ENCODE assay signal across 1 cellular context in the genomic region with DNA sequence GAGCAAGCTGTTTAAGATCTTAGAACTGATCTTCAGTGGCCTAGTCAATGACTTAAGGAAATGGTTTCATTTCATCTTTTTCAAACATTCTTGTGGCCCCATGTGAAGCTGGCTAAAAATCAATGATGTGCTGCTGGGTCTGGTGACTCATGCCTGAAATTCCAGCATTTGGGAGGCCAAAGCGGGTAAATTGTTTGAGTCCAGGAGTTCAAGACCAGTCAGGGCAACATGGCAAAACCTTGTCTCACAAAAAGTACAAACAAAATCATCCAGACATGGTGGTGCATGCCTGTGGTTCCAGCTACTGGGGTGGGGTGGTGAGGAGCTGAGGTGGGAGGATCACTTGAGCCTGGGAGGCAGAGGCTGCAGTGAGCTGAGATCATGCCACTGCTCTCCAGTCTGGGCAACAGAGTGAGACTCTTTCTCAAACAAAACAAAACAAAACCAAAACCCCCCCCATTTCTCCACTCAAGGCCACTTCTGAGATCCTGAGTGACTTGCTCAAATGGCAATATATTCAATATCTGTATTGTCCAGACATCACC.
A peak's percentile ranks its signal among the peaks of the same experiment; 100 is the strongest.
TF ChIP-seq lines count a peak whose summit lies in the region.

No MANE protein-coding gene starts in this region.

TF ChIP-seq in HepG2, 621 proteins besides CTCF, POLR2A, EP300 and RAD21 (continues in another document):
- TF ChIP-seq ADNP (CRISPR knock-in tag; IDR thresholded peaks at IDR 0.05) = peak; percentile 57; the same call in 1 of the 2 replicates
- TF ChIP-seq, protein P1, sequence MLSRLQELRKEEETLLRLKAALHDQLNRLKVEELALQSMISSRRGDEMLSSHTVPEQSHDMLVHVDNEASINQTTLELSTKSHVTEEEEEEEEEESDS (CRISPR knock-in tag; IDR thresholded peaks at IDR 0.05; ENCODE audit: borderline replicate concordance) = no peak
- TF ChIP-seq, protein P2, sequence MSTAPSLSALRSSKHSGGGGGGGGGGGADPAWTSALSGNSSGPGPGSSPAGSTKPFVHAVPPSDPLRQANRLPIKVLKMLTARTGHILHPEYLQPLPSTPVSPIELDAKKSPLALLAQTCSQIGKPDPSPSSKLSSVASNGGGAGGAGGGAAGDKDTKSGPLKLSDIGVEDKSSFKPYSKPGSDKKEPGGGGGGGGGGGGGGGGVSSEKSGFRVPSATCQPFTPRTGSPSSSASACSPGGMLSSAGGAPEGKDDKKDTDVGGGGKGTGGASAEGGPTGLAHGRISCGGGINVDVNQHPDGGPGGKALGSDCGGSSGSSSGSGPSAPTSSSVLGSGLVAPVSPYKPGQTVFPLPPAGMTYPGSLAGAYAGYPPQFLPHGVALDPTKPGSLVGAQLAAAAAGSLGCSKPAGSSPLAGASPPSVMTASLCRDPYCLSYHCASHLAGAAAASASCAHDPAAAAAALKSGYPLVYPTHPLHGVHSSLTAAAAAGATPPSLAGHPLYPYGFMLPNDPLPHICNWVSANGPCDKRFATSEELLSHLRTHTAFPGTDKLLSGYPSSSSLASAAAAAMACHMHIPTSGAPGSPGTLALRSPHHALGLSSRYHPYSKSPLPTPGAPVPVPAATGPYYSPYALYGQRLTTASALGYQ (CRISPR knock-in tag; IDR thresholded peaks at IDR 0.05) = 0 out of 2 replicates have a peak, but pooled peaks have one; percentile 28
- TF ChIP-seq, protein P3, sequence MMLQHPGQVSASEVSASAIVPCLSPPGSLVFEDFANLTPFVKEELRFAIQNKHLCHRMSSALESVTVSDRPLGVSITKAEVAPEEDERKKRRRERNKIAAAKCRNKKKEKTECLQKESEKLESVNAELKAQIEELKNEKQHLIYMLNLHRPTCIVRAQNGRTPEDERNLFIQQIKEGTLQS (CRISPR knock-in tag; IDR thresholded peaks at IDR 0.05) = peak; percentile 89
- no peak for TF ChIP-seq TBL1XR1 (IDR thresholded peaks at IDR 0.05; ENCODE audit: borderline replicate concordance, low read length, partially characterized antibody)
- no peak for TF ChIP-seq ZNF432 (CRISPR knock-in tag; IDR thresholded peaks at IDR 0.05; ENCODE audit: borderline replicate concordance)
- no peak for TF ChIP-seq KLF9 (CRISPR knock-in tag; IDR thresholded peaks at IDR 0.05; ENCODE audit: low read depth)
- TF ChIP-seq ZFP82 (CRISPR knock-in tag; IDR thresholded peaks at IDR 0.05; ENCODE audit: borderline replicate concordance) = 0 out of 2 replicates have a peak, but pooled peaks have one; percentile 25
- TF ChIP-seq ZNF350 (CRISPR knock-in tag; IDR thresholded peaks at IDR 0.05; ENCODE audit: borderline replicate concordance, low read depth) = no peak
- TF ChIP-seq, protein P4, sequence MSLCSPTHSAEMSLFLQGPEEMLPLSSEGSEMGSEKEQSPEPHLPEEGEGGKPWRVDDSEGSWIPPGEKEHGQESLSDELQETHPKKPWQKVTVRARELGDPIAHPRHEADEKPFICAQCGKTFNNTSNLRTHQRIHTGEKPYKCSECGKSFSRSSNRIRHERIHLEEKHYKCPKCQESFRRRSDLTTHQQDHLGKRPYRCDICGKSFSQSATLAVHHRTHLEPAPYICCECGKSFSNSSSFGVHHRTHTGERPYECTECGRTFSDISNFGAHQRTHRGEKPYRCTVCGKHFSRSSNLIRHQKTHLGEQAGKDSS (CRISPR knock-in tag; IDR thresholded peaks at IDR 0.05; ENCODE audit: borderline replicate concordance, low read depth) = no peak
- TF ChIP-seq ZNF33A (CRISPR knock-in tag; IDR thresholded peaks at IDR 0.05; ENCODE audit: borderline replicate concordance) = no peak
- TF ChIP-seq ZNF7 (CRISPR knock-in tag; IDR thresholded peaks at IDR 0.05) = no peak
- TF ChIP-seq GLI4 (CRISPR knock-in tag; IDR thresholded peaks at IDR 0.05; ENCODE audit: borderline replicate concordance) = no peak
- no peak for TF ChIP-seq HNRNPLL (IDR thresholded peaks at IDR 0.05; ENCODE audit: low read depth, low read length, poor library complexity, severe bottlenecking)
- TF ChIP-seq SKI (IDR thresholded peaks at IDR 0.05; ENCODE audit: partially characterized antibody) = no peak
- no peak for TF ChIP-seq GATAD1 (CRISPR knock-in tag; IDR thresholded peaks at IDR 0.05)
- TF ChIP-seq, protein P5, sequence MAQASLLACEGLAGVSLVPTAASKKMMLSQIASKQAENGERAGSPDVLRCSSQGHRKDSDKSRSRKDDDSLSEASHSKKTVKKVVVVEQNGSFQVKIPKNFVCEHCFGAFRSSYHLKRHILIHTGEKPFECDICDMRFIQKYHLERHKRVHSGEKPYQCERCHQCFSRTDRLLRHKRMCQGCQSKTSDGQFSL (CRISPR knock-in tag; IDR thresholded peaks at IDR 0.05) = no peak
- no peak for TF ChIP-seq IKZF1 (IDR thresholded peaks at IDR 0.05)
- TF ChIP-seq, protein P6, sequence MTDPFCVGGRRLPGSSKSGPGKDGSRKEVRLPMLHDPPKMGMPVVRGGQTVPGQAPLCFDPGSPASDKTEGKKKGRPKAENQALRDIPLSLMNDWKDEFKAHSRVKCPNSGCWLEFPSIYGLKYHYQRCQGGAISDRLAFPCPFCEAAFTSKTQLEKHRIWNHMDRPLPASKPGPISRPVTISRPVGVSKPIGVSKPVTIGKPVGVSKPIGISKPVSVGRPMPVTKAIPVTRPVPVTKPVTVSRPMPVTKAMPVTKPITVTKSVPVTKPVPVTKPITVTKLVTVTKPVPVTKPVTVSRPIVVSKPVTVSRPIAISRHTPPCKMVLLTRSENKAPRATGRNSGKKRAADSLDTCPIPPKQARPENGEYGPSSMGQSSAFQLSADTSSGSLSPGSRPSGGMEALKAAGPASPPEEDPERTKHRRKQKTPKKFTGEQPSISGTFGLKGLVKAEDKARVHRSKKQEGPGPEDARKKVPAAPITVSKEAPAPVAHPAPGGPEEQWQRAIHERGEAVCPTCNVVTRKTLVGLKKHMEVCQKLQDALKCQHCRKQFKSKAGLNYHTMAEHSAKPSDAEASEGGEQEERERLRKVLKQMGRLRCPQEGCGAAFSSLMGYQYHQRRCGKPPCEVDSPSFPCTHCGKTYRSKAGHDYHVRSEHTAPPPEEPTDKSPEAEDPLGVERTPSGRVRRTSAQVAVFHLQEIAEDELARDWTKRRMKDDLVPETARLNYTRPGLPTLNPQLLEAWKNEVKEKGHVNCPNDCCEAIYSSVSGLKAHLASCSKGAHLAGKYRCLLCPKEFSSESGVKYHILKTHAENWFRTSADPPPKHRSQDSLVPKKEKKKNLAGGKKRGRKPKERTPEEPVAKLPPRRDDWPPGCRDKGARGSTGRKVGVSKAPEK (CRISPR knock-in tag; IDR thresholded peaks at IDR 0.05; ENCODE audit: borderline replicate concordance) = no peak
- no peak for TF ChIP-seq CBX1 (IDR thresholded peaks at IDR 0.05; ENCODE audit: low read depth)
- TF ChIP-seq HNF4G (IDR thresholded peaks at IDR 0.05; ENCODE audit: borderline replicate concordance, low read depth, low read length) = peak; percentile 43; the same call in 1 of the 2 replicates
- no peak for TF ChIP-seq HNF4G (CRISPR knock-in tag; IDR thresholded peaks at IDR 0.05; ENCODE audit: borderline replicate concordance, low read depth)
- no peak for TF ChIP-seq RFXANK (CRISPR knock-in tag; IDR thresholded peaks at IDR 0.05)
- TF ChIP-seq, protein P7, sequence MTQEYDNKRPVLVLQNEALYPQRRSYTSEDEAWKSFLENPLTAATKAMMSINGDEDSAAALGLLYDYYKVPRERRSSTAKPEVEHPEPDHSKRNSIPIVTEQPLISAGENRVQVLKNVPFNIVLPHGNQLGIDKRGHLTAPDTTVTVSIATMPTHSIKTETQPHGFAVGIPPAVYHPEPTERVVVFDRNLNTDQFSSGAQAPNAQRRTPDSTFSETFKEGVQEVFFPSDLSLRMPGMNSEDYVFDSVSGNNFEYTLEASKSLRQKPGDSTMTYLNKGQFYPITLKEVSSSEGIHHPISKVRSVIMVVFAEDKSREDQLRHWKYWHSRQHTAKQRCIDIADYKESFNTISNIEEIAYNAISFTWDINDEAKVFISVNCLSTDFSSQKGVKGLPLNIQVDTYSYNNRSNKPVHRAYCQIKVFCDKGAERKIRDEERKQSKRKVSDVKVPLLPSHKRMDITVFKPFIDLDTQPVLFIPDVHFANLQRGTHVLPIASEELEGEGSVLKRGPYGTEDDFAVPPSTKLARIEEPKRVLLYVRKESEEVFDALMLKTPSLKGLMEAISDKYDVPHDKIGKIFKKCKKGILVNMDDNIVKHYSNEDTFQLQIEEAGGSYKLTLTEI (CRISPR knock-in tag; conservative IDR thresholded peaks at IDR 0.05) = no peak
- no peak for TF ChIP-seq AGO2 (optimal IDR thresholded peaks at IDR 0.05; ENCODE audit: low read depth, low read length)
- no peak for TF ChIP-seq ZFP62 (CRISPR knock-in tag; IDR thresholded peaks at IDR 0.05)
- TF ChIP-seq DNMT3B (CRISPR knock-in tag; conservative IDR thresholded peaks at IDR 0.05) = no peak
- TF ChIP-seq, protein P8, sequence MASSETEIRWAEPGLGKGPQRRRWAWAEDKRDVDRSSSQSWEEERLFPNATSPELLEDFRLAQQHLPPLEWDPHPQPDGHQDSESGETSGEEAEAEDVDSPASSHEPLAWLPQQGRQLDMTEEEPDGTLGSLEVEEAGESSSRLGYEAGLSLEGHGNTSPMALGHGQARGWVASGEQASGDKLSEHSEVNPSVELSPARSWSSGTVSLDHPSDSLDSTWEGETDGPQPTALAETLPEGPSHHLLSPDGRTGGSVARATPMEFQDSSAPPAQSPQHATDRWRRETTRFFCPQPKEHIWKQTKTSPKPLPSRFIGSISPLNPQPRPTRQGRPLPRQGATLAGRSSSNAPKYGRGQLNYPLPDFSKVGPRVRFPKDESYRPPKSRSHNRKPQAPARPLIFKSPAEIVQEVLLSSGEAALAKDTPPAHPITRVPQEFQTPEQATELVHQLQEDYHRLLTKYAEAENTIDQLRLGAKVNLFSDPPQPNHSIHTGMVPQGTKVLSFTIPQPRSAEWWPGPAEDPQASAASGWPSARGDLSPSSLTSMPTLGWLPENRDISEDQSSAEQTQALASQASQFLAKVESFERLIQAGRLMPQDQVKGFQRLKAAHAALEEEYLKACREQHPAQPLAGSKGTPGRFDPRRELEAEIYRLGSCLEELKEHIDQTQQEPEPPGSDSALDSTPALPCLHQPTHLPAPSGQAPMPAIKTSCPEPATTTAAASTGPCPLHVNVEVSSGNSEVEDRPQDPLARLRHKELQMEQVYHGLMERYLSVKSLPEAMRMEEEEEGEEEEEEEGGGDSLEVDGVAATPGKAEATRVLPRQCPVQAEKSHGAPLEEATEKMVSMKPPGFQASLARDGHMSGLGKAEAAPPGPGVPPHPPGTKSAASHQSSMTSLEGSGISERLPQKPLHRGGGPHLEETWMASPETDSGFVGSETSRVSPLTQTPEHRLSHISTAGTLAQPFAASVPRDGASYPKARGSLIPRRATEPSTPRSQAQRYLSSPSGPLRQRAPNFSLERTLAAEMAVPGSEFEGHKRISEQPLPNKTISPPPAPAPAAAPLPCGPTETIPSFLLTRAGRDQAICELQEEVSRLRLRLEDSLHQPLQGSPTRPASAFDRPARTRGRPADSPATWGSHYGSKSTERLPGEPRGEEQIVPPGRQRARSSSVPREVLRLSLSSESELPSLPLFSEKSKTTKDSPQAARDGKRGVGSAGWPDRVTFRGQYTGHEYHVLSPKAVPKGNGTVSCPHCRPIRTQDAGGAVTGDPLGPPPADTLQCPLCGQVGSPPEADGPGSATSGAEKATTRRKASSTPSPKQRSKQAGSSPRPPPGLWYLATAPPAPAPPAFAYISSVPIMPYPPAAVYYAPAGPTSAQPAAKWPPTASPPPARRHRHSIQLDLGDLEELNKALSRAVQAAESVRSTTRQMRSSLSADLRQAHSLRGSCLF (CRISPR knock-in tag; IDR thresholded peaks at IDR 0.05; ENCODE audit: borderline replicate concordance) = no peak
- peak; percentile 62; the same call in 1 of the 2 replicates for TF ChIP-seq HDAC1 (CRISPR knock-in tag; IDR thresholded peaks at IDR 0.05)
- no peak for TF ChIP-seq ZNF672 (CRISPR knock-in tag; IDR thresholded peaks at IDR 0.05)
- TF ChIP-seq ZNF230 (CRISPR knock-in tag; IDR thresholded peaks at IDR 0.05) = no peak
- TF ChIP-seq PHF5A (CRISPR knock-in tag; IDR thresholded peaks at IDR 0.05; ENCODE audit: low read depth, unreplicated experiment) = no peak
- TF ChIP-seq ZNF331 (CRISPR knock-in tag; IDR thresholded peaks at IDR 0.05) = 0 out of 2 replicates have a peak, but pooled peaks have one; percentile 24
- TF ChIP-seq NFYC (CRISPR knock-in tag; IDR thresholded peaks at IDR 0.05) = no peak
- TF ChIP-seq ZNF543 (CRISPR knock-in tag; IDR thresholded peaks at IDR 0.05) = no peak
- no peak for TF ChIP-seq ZNF777 (CRISPR knock-in tag; IDR thresholded peaks at IDR 0.05)
- no peak for TF ChIP-seq SNAPC2 (CRISPR knock-in tag; IDR thresholded peaks at IDR 0.05)
- no peak for TF ChIP-seq ATF7-NPFF (CRISPR knock-in tag; IDR thresholded peaks at IDR 0.05; ENCODE audit: low read depth)
- TF ChIP-seq ETV5 (CRISPR knock-in tag; IDR thresholded peaks at IDR 0.05; ENCODE audit: borderline replicate concordance) = no peak
- TF ChIP-seq NBN (conservative IDR thresholded peaks at IDR 0.05) = no peak
- TF ChIP-seq, protein P9, sequence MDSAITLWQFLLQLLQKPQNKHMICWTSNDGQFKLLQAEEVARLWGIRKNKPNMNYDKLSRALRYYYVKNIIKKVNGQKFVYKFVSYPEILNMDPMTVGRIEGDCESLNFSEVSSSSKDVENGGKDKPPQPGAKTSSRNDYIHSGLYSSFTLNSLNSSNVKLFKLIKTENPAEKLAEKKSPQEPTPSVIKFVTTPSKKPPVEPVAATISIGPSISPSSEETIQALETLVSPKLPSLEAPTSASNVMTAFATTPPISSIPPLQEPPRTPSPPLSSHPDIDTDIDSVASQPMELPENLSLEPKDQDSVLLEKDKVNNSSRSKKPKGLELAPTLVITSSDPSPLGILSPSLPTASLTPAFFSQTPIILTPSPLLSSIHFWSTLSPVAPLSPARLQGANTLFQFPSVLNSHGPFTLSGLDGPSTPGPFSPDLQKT (CRISPR knock-in tag; IDR thresholded peaks at IDR 0.05; ENCODE audit: borderline replicate concordance) = no peak
- no peak for TF ChIP-seq YEATS2 (CRISPR knock-in tag; IDR thresholded peaks at IDR 0.05; ENCODE audit: borderline replicate concordance)
